Comparison of ENCODE assay signal across 13 cellular contexts in the genomic region with DNA sequence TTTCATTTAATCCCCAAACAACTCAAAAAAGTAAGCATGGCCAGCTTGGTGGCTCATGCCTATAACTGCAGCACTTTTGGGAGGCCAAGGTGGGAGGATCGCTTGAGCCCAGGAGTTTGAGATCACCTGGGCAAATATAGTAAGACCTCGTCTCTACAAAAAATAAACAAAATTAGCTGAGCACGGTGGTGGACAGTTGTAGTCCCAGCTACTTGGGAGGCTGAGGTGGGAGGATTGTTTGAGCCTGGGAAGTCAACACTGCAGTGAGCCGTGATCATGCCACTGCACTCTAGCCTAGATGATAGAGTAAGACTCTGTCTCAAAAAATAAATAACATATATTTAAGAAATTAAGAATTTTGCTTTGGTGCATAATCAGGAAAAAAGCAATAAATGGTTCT. TPM values are rescaled to one million over a fixed set of nuclear protein-coding genes. Genes with fewer than 3 reads are reported as not detected.
DNase-seq lines count a peak whose midpoint lies in the region; ATAC-seq, FAIRE-seq and TF ChIP-seq lines count a peak whose summit lies in the region.
"Had no signal": no experiment of that assay in that cellular context is flagged by ENCODE, and none has a peak within 500 bp of the region (broad histone marks: within the 10 kb centered on the region; RNA-seq: fewer than 3 reads in every experiment).

No MANE protein-coding gene starts in this region.

- no peaks in the 10 kb centered on the region for H3K9me3 Mint-ChIP-seq in activated naive CD4-positive, alpha-beta T cell treated with anti-CD3 and anti-CD28 coated beads for 36 hours
- H3K9me3 Mint-ChIP-seq in activated naive CD4-positive, alpha-beta T cell treated with anti-CD3 and anti-CD28 coated beads, Interleukin-2, amount 10 ng/mL, durations not matched to agents 7 days and 5 days: no peaks in the 10 kb centered on the region
- no peaks in the 10 kb centered on the region for H3K9me3 Mint-ChIP-seq in stimulated activated naive CD8-positive, alpha-beta T cell treated with anti-CD3 and anti-CD28 coated beads, Interleukin-15, amount 100 ng/mL, for 72 hours
- H3K9me3 Mint-ChIP-seq: neural crest cell had no signal

- BruUV-seq in K562 (replicated peaks; lab: Mats Ljungman, UMichigan): no TSS peak

- peaks cover 8 to 16% of the 10 kb centered on the region in 2 experiments for H3K4me1 ChIP-seq in K562 (replicated peaks in 1 of 2; ENCODE audit: control insufficient read depth in 2 of 2, insufficient read depth in 2 of 2, low read length in 2 of 2)
- peaks cover 0 to 18% (median 7%) of the 10 kb centered on the region in 3 donors for H3K4me1 ChIP-seq in esophagus squamous epithelium

- peaks cover 34% of the 10 kb centered on the region for H3K4me1 Mint-ChIP-seq in activated naive CD4-positive, alpha-beta T cell treated with anti-CD3 and anti-CD28 coated beads for 36 hours (ENCODE audit: low read depth)
- peaks cover 33% of the 10 kb centered on the region for H3K4me1 Mint-ChIP-seq in activated naive CD4-positive, alpha-beta T cell treated with anti-CD3 and anti-CD28 coated beads, Interleukin-2, amount 10 ng/mL, durations not matched to agents 7 days and 5 days
- H3K4me1 Mint-ChIP-seq in stimulated activated naive CD8-positive, alpha-beta T cell treated with anti-CD3 and anti-CD28 coated beads, Interleukin-15, amount 100 ng/mL, for 72 hours: peaks cover 42% of the 10 kb centered on the region
- H3K4me1 Mint-ChIP-seq: neural crest cell had no signal

- H3K9me3 ChIP-seq in K562 (replicated peaks; ENCODE audit: control insufficient read depth, insufficient read depth, low read depth, low read length) (no peaks in the 10 kb centered on the region), esophagus squamous epithelium (no peaks in the 10 kb centered on the region)
- H3K9me3 ChIP-seq: A549, heart left ventricle had no signal

- no peaks in the 10 kb centered on the region for H3K9me1 ChIP-seq in K562 (ENCODE audit: control insufficient read depth, insufficient read depth, low read length)

- ATAC-seq in K562: no peak
- no peak for ATAC-seq in stimulated activated naive CD8-positive, alpha-beta T cell treated with anti-CD3 and anti-CD28 coated beads, Interleukin-15, amount 100 ng/mL, for 72 hours
- ATAC-seq in GM19035 (IDR thresholded peaks at IDR 0.05; ENCODE audit: unreplicated experiment): no peak

- in situ Hi-C loops in K562 (cut with MboI): no loop called here

- no peak for FAIRE-seq in K562 (lab: Jason Lieb, UNC)
- FAIRE-seq: A549, keratinocyte had no signal

- no peak overlapping the region for H3K4me3 Mint-ChIP-seq in activated naive CD4-positive, alpha-beta T cell treated with anti-CD3 and anti-CD28 coated beads for 36 hours
- H3K4me3 Mint-ChIP-seq in activated naive CD4-positive, alpha-beta T cell treated with anti-CD3 and anti-CD28 coated beads, Interleukin-2, amount 10 ng/mL, durations not matched to agents 7 days and 5 days: no peak overlapping the region
- H3K4me3 Mint-ChIP-seq in stimulated activated naive CD8-positive, alpha-beta T cell treated with anti-CD3 and anti-CD28 coated beads, Interleukin-15, amount 100 ng/mL, for 72 hours: peak overlapping the region; percentile 63 to 78

- no peak for TF ChIP-seq RAD21 in K562 (CRISPR knock-in tag; conservative IDR thresholded peaks at IDR 0.05 in 1 of 2, IDR thresholded peaks at IDR 0.05 in 1 of 2)

- H3K4me3 ChIP-seq in K562: no peak overlapping the region
- no peak overlapping the region for H3K4me3 ChIP-seq in esophagus squamous epithelium
- H3K4me3 ChIP-seq: A549, cardiac muscle cell had no signal

- H3K27me3 Mint-ChIP-seq in activated naive CD4-positive, alpha-beta T cell treated with anti-CD3 and anti-CD28 coated beads for 36 hours (ENCODE audit: low read depth): no peaks in the 10 kb centered on the region
- peaks cover 19% of the 10 kb centered on the region for H3K27me3 Mint-ChIP-seq in activated naive CD4-positive, alpha-beta T cell treated with anti-CD3 and anti-CD28 coated beads, Interleukin-2, amount 10 ng/mL, durations not matched to agents 7 days and 5 days
- H3K27me3 Mint-ChIP-seq in stimulated activated naive CD8-positive, alpha-beta T cell treated with anti-CD3 and anti-CD28 coated beads, Interleukin-15, amount 100 ng/mL, for 72 hours: peaks cover 6% of the 10 kb centered on the region

- WGBS in K562 (ENCODE audit: insufficient coverage, low coverage, missing lambda C conversion rate): 58% methylated on average over 4 of the region's 4 CpGs
- 74% methylated on average over 4 of the region's 4 CpGs for WGBS in esophagus squamous epithelium, 2 donors

- no peaks in the 10 kb centered on the region for H3K79me2 ChIP-seq in K562 (ENCODE audit: control insufficient read depth, insufficient read depth, low read length)

- H2AFZ ChIP-seq in K562 (ENCODE audit: low read depth, low read length): peak overlapping the region; percentile 58; the same call in 1 of the 2 replicates

- no peak overlapping the region for H3K4me2 ChIP-seq in K562 (ENCODE audit: insufficient read depth, low read length)
- H3K4me2 ChIP-seq: A549 had no signal

- no peak for TF ChIP-seq EP300 in K562 (IDR thresholded peaks at IDR 0.05; ENCODE audit: low read length)

- TF ChIP-seq POLR2A in K562 (conservative IDR thresholded peaks at IDR 0.05) (no peak), esophagus squamous epithelium (IDR thresholded peaks at IDR 0.05) (no peak)

- intact Hi-C loops in activated naive CD4-positive, alpha-beta T cell treated with anti-CD3 and anti-CD28 coated beads for 36 hours (cut with micrococcal nuclease): loop anchor here (1.0 to 5.0 kb wide), 3 partner anchors 38 to 53 kb away; a partner anchor contains a TSS
- intact Hi-C loops in K562 (cut with micrococcal nuclease): no loop called here
- intact Hi-C loops in esophagus squamous epithelium (cut with DNase I): no loop called here

- no peak for TF ChIP-seq CTCF in K562 (IDR thresholded peaks at IDR 0.05 in 2 of 3, conservative IDR thresholded peaks at IDR 0.05 in 1 of 3; ENCODE audit: insufficient read depth in 2 of 3, low read depth in 1 of 3, low read length in 3 of 3)
- TF ChIP-seq CTCF in esophagus squamous epithelium (IDR thresholded peaks at IDR 0.05): no peak

- H4K20me1 ChIP-seq in K562 (replicated peaks; ENCODE audit: control insufficient read depth, insufficient read depth, low read length): no peaks in the 10 kb centered on the region

- H3K27ac Mint-ChIP-seq in activated naive CD4-positive, alpha-beta T cell treated with anti-CD3 and anti-CD28 coated beads for 36 hours: peak overlapping the region; percentile 55
- H3K27ac Mint-ChIP-seq in activated naive CD4-positive, alpha-beta T cell treated with anti-CD3 and anti-CD28 coated beads, Interleukin-2, amount 10 ng/mL, durations not matched to agents 7 days and 5 days: no peak overlapping the region
- no peak overlapping the region for H3K27ac Mint-ChIP-seq in stimulated activated naive CD8-positive, alpha-beta T cell treated with anti-CD3 and anti-CD28 coated beads, Interleukin-15, amount 100 ng/mL, for 72 hours

- H3K36me3 Mint-ChIP-seq in activated naive CD4-positive, alpha-beta T cell treated with anti-CD3 and anti-CD28 coated beads for 36 hours (ENCODE audit: low read depth): no peaks in the 10 kb centered on the region
- no peaks in the 10 kb centered on the region for H3K36me3 Mint-ChIP-seq in activated naive CD4-positive, alpha-beta T cell treated with anti-CD3 and anti-CD28 coated beads, Interleukin-2, amount 10 ng/mL, durations not matched to agents 7 days and 5 days

- no peak for DNase-seq in activated naive CD4-positive, alpha-beta T cell treated with anti-CD3 and anti-CD28 coated beads for 36 hours
- no peak for DNase-seq in activated naive CD4-positive, alpha-beta T cell treated with anti-CD3 and anti-CD28 coated beads, Interleukin-2, amount 10 ng/mL, durations not matched to agents 7 days and 5 days
- DNase-seq in K562 (ENCODE audit: extremely low read depth in 1 of 4, low spot score in 3 of 4) (no peak), esophagus squamous epithelium (lab: John Stamatoyannopoulos, UW) (no peak)
- no peak for DNase-seq in stimulated activated naive CD8-positive, alpha-beta T cell treated with anti-CD3 and anti-CD28 coated beads, Interleukin-15, amount 100 ng/mL, for 72 hours
- DNase-seq: NCI-H1930, NCI-H510A treated with DMSO at 0.1 percent for 48 hours had no signal

- H3K27me3 ChIP-seq in K562 (ENCODE audit: control insufficient read depth in 2 of 2, insufficient read depth in 2 of 2, low read length in 2 of 2) (no peaks in the 10 kb centered on the region), esophagus squamous epithelium (no peaks in the 10 kb centered on the region)
- H3K27me3 ChIP-seq: cardiac muscle cell, heart left ventricle had no signal

- CTCF ChIA-PET in activated naive CD4-positive, alpha-beta T cell treated with anti-CD3 and anti-CD28 coated beads for 36 hours (lab: Charles Lee): interaction anchor here (0.6 to 3.1 kb wide), 4 partner anchors 25 to 791 kb away, joined by 3 to 20 read pairs (median 4); no protein-coding TSS in a partner anchor
- CTCF ChIA-PET in activated naive CD4-positive, alpha-beta T cell treated with anti-CD3 and anti-CD28 coated beads, Interleukin-2, amount 10 ng/mL, durations not matched to agents 7 days and 5 days (lab: Charles Lee): interaction anchor here (1.4 to 3.0 kb wide), 5 partner anchors 9 to 26 kb away, joined by 3 to 9 read pairs (median 4); no protein-coding TSS in a partner anchor
- CTCF ChIA-PET in K562 (lab: Yijun Ruan, JAX; ENCODE audit: low intra/inter-chr PET ratio): interaction anchor here (0.6 kb wide), 1 partner anchor 39 kb away, joined by 3 read pairs; no protein-coding TSS in a partner anchor

- H3K9ac ChIP-seq in K562 (ENCODE audit: insufficient read depth in 1 of 2, low read depth in 2 of 2, low read length in 2 of 2): no peak overlapping the region

- H3K36me3 ChIP-seq in K562 (ENCODE audit: control insufficient read depth, insufficient read depth, low read length) (no peaks in the 10 kb centered on the region), esophagus squamous epithelium (no peaks in the 10 kb centered on the region)
- H3K36me3 ChIP-seq: cardiac muscle cell, heart left ventricle had no signal

- H3K27ac ChIP-seq in K562 (ENCODE audit: extremely low read depth, low read depth, low read length) (no peak overlapping the region), esophagus squamous epithelium (peak overlapping the region in 1 of 4 donors; percentile 38)
- H3K27ac ChIP-seq: A549, cardiac muscle cell had no signal

- POLR2A ChIA-PET in K562 (lab: Yijun Ruan, JAX): interaction anchor here (0.6 to 6.3 kb wide), 6 partner anchors 9 to 504 kb away, joined by 3 to 87 read pairs (median 8); a partner anchor contains a TSS

RNA-seq across cellular contexts. Expression of a gene that starts 6.1 kb away (rescaled TPM):
- total RNA-seq in activated naive CD4-positive, alpha-beta T cell treated with anti-CD3 and anti-CD28 coated beads for 36 hours: 100 to 1,000 TPM; 207 to 217 TPM
- total RNA-seq in K562 (2011; cell fraction: chromatin; rRNA removed; ENCODE audit: low replicate concordance): 130 and 233 TPM in 2 replicates
- total RNA-seq in K562 (2011; cell fraction: nucleolus; rRNA removed): 180 and 202 TPM in 2 replicates
- total RNA-seq in K562 (2011; cell fraction: nucleoplasm; rRNA removed): 172 and 179 TPM in 2 replicates
- total RNA-seq in K562 (2014; rRNA removed) (98.6 and 121 TPM in 2 replicates), K562 (2014; rRNA removed; fragmentation: Illumina TruSeq; extraction: Trizol) (99.7 and 132 TPM in 2 replicates), K562 (2015; rRNA removed; fragmentation: Illumina TruSeq; extraction: Trizol) (126 and 127 TPM in 2 replicates), K562 (2021) (142 and 177 TPM in 2 replicates), esophagus squamous epithelium (100 to 1,000 TPM; 122 to 164 (median 146) TPM)
- polyA plus RNA-seq in K562 (2011; rRNA removed) (211 and 285 TPM in 2 replicates), K562 (2014; fragmentation: Illumina TruSeq; extraction: Trizol) (139 TPM in 2 replicates), K562 (2014; fragmentation: Nextera tagmentation; extraction: Ambion mirVana) (100 to 1,000 TPM in 1 of 2 experiments, 10 to 100 TPM in 1; 68.6 to 114 TPM), K562 (2014; rRNA removed) (150 and 184 TPM in 2 replicates)
- polyA plus RNA-seq in K562 (2011; cell fraction: cytosol; rRNA removed): 210 and 307 TPM in 2 replicates
- 171 and 202 TPM in 2 replicates for polyA plus RNA-seq in K562 (2011; cell fraction: nucleus; rRNA removed)
- polyA plus RNA-seq in K562 (2012): 173 and 250 TPM in 2 replicates
- 165 and 169 TPM in 2 replicates for polyA minus RNA-seq in K562 (2011; rRNA and poly(A)+ RNA removed)
- polyA minus RNA-seq in K562 (2011; cell fraction: cytosol; rRNA and poly(A)+ RNA removed): 102 and 104 TPM in 2 replicates
- 66.4 and 89.5 TPM in 2 replicates for polyA minus RNA-seq in K562 (2011; cell fraction: nucleus; rRNA and poly(A)+ RNA removed)

RNA-seq across cellular contexts. Expression of a gene that starts 22.8 kb away (rescaled TPM):
- 100 to 1,000 TPM; 596 to 641 TPM for total RNA-seq in activated naive CD4-positive, alpha-beta T cell treated with anti-CD3 and anti-CD28 coated beads for 36 hours
- total RNA-seq in K562 (2011; cell fraction: chromatin; rRNA removed; ENCODE audit: low replicate concordance): 79.5 and 95.5 TPM in 2 replicates
- total RNA-seq in K562 (2011; cell fraction: nucleolus; rRNA removed): 122 and 130 TPM in 2 replicates
- 143 and 148 TPM in 2 replicates for total RNA-seq in K562 (2011; cell fraction: nucleoplasm; rRNA removed)
- 748 and 796 TPM in 2 replicates for total RNA-seq in K562 (2014; rRNA removed)
- 1,380 and 1,529 TPM in 2 replicates for total RNA-seq in K562 (2014; rRNA removed; fragmentation: Illumina TruSeq; extraction: Trizol)
- total RNA-seq in K562 (2015; rRNA removed; fragmentation: Illumina TruSeq; extraction: Trizol): 989 and 1,002 TPM in 2 replicates
- total RNA-seq in K562 (2021): 894 and 993 TPM in 2 replicates
- polyA plus RNA-seq in K562 (2011; rRNA removed): 864 and 1,258 TPM in 2 replicates
- 427 and 691 TPM in 2 replicates for polyA plus RNA-seq in K562 (2011; cell fraction: cytosol; rRNA removed)
- 136 and 272 TPM in 2 replicates for polyA plus RNA-seq in K562 (2011; cell fraction: nucleus; rRNA removed)
- 541 and 1,089 TPM in 2 replicates for polyA plus RNA-seq in K562 (2012)
- 981 and 1,045 TPM in 2 replicates for polyA plus RNA-seq in K562 (2014; fragmentation: Illumina TruSeq; extraction: Trizol)
- 1,000 to 10,000 TPM; 2,282 to 2,388 TPM for polyA plus RNA-seq in K562 (2014; fragmentation: Nextera tagmentation; extraction: Ambion mirVana)
- polyA plus RNA-seq in K562 (2014; rRNA removed): 1,029 and 1,274 TPM in 2 replicates
- 657 and 807 TPM in 2 replicates for polyA minus RNA-seq in K562 (2011; rRNA and poly(A)+ RNA removed)
- polyA minus RNA-seq in K562 (2011; cell fraction: cytosol; rRNA and poly(A)+ RNA removed): 159 and 222 TPM in 2 replicates
- polyA minus RNA-seq in K562 (2011; cell fraction: nucleus; rRNA and poly(A)+ RNA removed): 41.1 and 70.9 TPM in 2 replicates
- total RNA-seq in esophagus squamous epithelium: 1,000 to 10,000 TPM in 3 of 4 donors, 100 to 1,000 TPM in 1; 531 to 1,461 (median 1,071) TPM

RNA-seq across cellular contexts. Expression of a gene that starts 39.3 kb away (rescaled TPM):
- 100 to 1,000 TPM; 222 to 229 TPM for total RNA-seq in activated naive CD4-positive, alpha-beta T cell treated with anti-CD3 and anti-CD28 coated beads for 36 hours
- 238 and 493 TPM in 2 replicates for total RNA-seq in K562 (2011; cell fraction: chromatin; rRNA removed; ENCODE audit: low replicate concordance)
- 142 and 174 TPM in 2 replicates for total RNA-seq in K562 (2011; cell fraction: nucleolus; rRNA removed)
- total RNA-seq in K562 (2011; cell fraction: nucleoplasm; rRNA removed): 284 and 450 TPM in 2 replicates
- total RNA-seq in K562 (2014; rRNA removed) (348 and 419 TPM in 2 replicates), K562 (2014; rRNA removed; fragmentation: Illumina TruSeq; extraction: Trizol) (452 and 498 TPM in 2 replicates), K562 (2015; rRNA removed; fragmentation: Illumina TruSeq; extraction: Trizol) (479 and 526 TPM in 2 replicates), K562 (2021) (297 and 341 TPM in 2 replicates), esophagus squamous epithelium (10 to 100 TPM; 40.0 to 71.7 (median 63.4) TPM)
- polyA plus RNA-seq in K562 (2011; rRNA removed) (279 and 361 TPM in 2 replicates), K562 (2014; fragmentation: Illumina TruSeq; extraction: Trizol) (471 and 546 TPM in 2 replicates), K562 (2014; fragmentation: Nextera tagmentation; extraction: Ambion mirVana) (100 to 1,000 TPM; 199 to 369 TPM), K562 (2014; rRNA removed) (496 and 578 TPM in 2 replicates)
- polyA plus RNA-seq in K562 (2011; cell fraction: cytosol; rRNA removed): 164 and 221 TPM in 2 replicates
- polyA plus RNA-seq in K562 (2011; cell fraction: nucleus; rRNA removed): 319 and 321 TPM in 2 replicates
- polyA plus RNA-seq in K562 (2012): 265 and 362 TPM in 2 replicates
- 269 and 276 TPM in 2 replicates for polyA minus RNA-seq in K562 (2011; rRNA and poly(A)+ RNA removed)
- 152 and 212 TPM in 2 replicates for polyA minus RNA-seq in K562 (2011; cell fraction: cytosol; rRNA and poly(A)+ RNA removed)
- 132 and 189 TPM in 2 replicates for polyA minus RNA-seq in K562 (2011; cell fraction: nucleus; rRNA and poly(A)+ RNA removed)

RNA-seq across cellular contexts. Expression of a gene that starts 44.4 kb away (rescaled TPM):
- total RNA-seq in activated naive CD4-positive, alpha-beta T cell treated with anti-CD3 and anti-CD28 coated beads for 36 hours: 1 to 10 TPM; 5.9 TPM
- 4.9 and 12.2 TPM in 2 replicates for total RNA-seq in K562 (2011; cell fraction: chromatin; rRNA removed; ENCODE audit: low replicate concordance)
- total RNA-seq in K562 (2011; cell fraction: nucleolus; rRNA removed): 7.2 and 8.8 TPM in 2 replicates
- total RNA-seq in K562 (2011; cell fraction: nucleoplasm; rRNA removed): 8.6 and 13.4 TPM in 2 replicates
- total RNA-seq in K562 (2014; rRNA removed): 11.9 and 15.2 TPM in 2 replicates
- total RNA-seq in K562 (2014; rRNA removed; fragmentation: Illumina TruSeq; extraction: Trizol): 7.8 and 8.1 TPM in 2 replicates
- total RNA-seq in K562 (2015; rRNA removed; fragmentation: Illumina TruSeq; extraction: Trizol): 12.5 and 13.0 TPM in 2 replicates
- total RNA-seq in K562 (2021): 18.8 and 19.1 TPM in 2 replicates
- polyA plus RNA-seq in K562 (2011; rRNA removed): 8.5 and 8.8 TPM in 2 replicates
- 11.9 and 17.3 TPM in 2 replicates for polyA plus RNA-seq in K562 (2011; cell fraction: cytosol; rRNA removed)
- 8.9 and 11.3 TPM in 2 replicates for polyA plus RNA-seq in K562 (2011; cell fraction: nucleus; rRNA removed)
- polyA plus RNA-seq in K562 (2012): 5.9 and 16.4 TPM in 2 replicates
- polyA plus RNA-seq in K562 (2014; fragmentation: Illumina TruSeq; extraction: Trizol): 20.4 and 21.0 TPM in 2 replicates
- polyA plus RNA-seq in K562 (2014; fragmentation: Nextera tagmentation; extraction: Ambion mirVana): 10 to 100 TPM in 1 of 2 experiments, 1 to 10 TPM in 1; 8.9 to 11.4 TPM
- 8.0 and 11.7 TPM in 2 replicates for polyA plus RNA-seq in K562 (2014; rRNA removed)
- 13.2 and 15.8 TPM in 2 replicates for polyA minus RNA-seq in K562 (2011; rRNA and poly(A)+ RNA removed)
- 10.7 and 15.3 TPM in 2 replicates for polyA minus RNA-seq in K562 (2011; cell fraction: cytosol; rRNA and poly(A)+ RNA removed)
- polyA minus RNA-seq in K562 (2011; cell fraction: nucleus; rRNA and poly(A)+ RNA removed): 8.5 and 12.0 TPM in 2 replicates
- 1 to 10 TPM; 1.1 to 2.1 (median 1.8) TPM for total RNA-seq in esophagus squamous epithelium

RNA-seq across cellular contexts. Expression of a gene that starts 44.7 kb away (rescaled TPM):
- 1 to 10 TPM; 4.2 to 5.1 TPM for total RNA-seq in activated naive CD4-positive, alpha-beta T cell treated with anti-CD3 and anti-CD28 coated beads for 36 hours
- total RNA-seq in K562 (2011; cell fraction: chromatin; rRNA removed; ENCODE audit: low replicate concordance): 14.4 and 26.3 TPM in 2 replicates
- total RNA-seq in K562 (2011; cell fraction: nucleolus; rRNA removed): 19.0 and 22.9 TPM in 2 replicates
- total RNA-seq in K562 (2011; cell fraction: nucleoplasm; rRNA removed): 18.3 and 20.8 TPM in 2 replicates
- total RNA-seq in K562 (2014; rRNA removed) (3.5 and 4.1 TPM in 2 replicates), K562 (2014; rRNA removed; fragmentation: Illumina TruSeq; extraction: Trizol) (5.2 and 5.5 TPM in 2 replicates), K562 (2015; rRNA removed; fragmentation: Illumina TruSeq; extraction: Trizol) (3.8 and 4.0 TPM in 2 replicates), K562 (2021) (5.5 and 6.2 TPM in 2 replicates), esophagus squamous epithelium (1 to 10 TPM in 1 of 4 donors, under 1 TPM in 2, not detected in 1; 0.15 to 1.1 (median 0.76) TPM)
- polyA plus RNA-seq in K562 (2011; rRNA removed) (7.2 and 12.0 TPM in 2 replicates), K562 (2014; fragmentation: Illumina TruSeq; extraction: Trizol) (6.2 TPM in 2 replicates), K562 (2014; fragmentation: Nextera tagmentation; extraction: Ambion mirVana) (1 to 10 TPM; 3.7 to 8.2 TPM), K562 (2014; rRNA removed) (4.8 and 7.8 TPM in 2 replicates)
- polyA plus RNA-seq in K562 (2011; cell fraction: cytosol; rRNA removed): 10.0 and 16.0 TPM in 2 replicates
- polyA plus RNA-seq in K562 (2011; cell fraction: nucleus; rRNA removed): 15.8 and 16.9 TPM in 2 replicates
- polyA plus RNA-seq in K562 (2012): 5.6 and 11.7 TPM in 2 replicates
- 4.2 and 4.8 TPM in 2 replicates for polyA minus RNA-seq in K562 (2011; rRNA and poly(A)+ RNA removed)
- polyA minus RNA-seq in K562 (2011; cell fraction: cytosol; rRNA and poly(A)+ RNA removed): 4.8 and 5.6 TPM in 2 replicates
- 3.4 and 4.9 TPM in 2 replicates for polyA minus RNA-seq in K562 (2011; cell fraction: nucleus; rRNA and poly(A)+ RNA removed)

Comparison
In these comparisons a context has a peak if more than half of its experiments do, and no peak if none do; other contexts are left out.
1. H3K4me3 Mint-ChIP-seq: peak in stimulated activated naive CD8-positive, alpha-beta T cell treated with anti-CD3 and anti-CD28 coated beads, Interleukin-15, amount 100 ng/mL, for 72 hours (2 of 2); none in activated naive CD4-positive, alpha-beta T cell treated with anti-CD3 and anti-CD28 coated beads for 36 hours (single experiment) and activated naive CD4-positive, alpha-beta T cell treated with anti-CD3 and anti-CD28 coated beads, Interleukin-2, amount 10 ng/mL, durations not matched to agents 7 days and 5 days (single experiment).